Comparison of ENCODE assay signal across 8 cellular contexts in the genomic region with DNA sequence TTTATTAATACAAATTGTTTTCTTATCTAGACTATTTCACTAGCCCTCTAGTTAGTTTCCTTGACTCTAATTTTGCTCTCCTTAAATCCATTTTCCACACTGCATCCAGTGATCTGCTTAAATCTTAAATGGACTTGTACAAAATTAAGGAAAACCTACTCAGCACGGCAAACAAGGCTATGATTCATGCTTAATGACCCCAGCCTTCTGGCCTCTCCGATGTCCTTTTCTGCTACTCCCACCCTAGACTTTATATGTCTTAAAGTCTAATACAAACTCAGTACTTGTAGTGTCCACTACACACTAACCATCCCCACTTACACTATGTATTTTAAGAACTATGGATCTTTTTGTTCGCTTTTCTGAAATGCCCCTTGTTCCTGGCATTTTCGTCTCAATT. TPM values are rescaled to one million over a fixed set of nuclear protein-coding genes. Genes with fewer than 3 reads are reported as not detected.
A peak's percentile ranks its signal among the peaks of the same experiment; 100 is the strongest.
DNase-seq lines count a peak whose midpoint lies in the region; ATAC-seq and TF ChIP-seq lines count a peak whose summit lies in the region.

No MANE protein-coding gene starts in this region.

- TF ChIP-seq CTCF in PC-3 (conservative IDR thresholded peaks at IDR 0.05; ENCODE audit: low read depth, low read length) (no peak), esophagus muscularis mucosa (IDR thresholded peaks at IDR 0.05) (no peak), retinal pigment epithelial cell (conservative IDR thresholded peaks at IDR 0.05; ENCODE audit: low read depth, low read length) (no peak)

- ATAC-seq in PC-3 (no peak), HG02678 (IDR thresholded peaks at IDR 0.05; ENCODE audit: unreplicated experiment) (no peak), HG02588 (IDR thresholded peaks at IDR 0.05; ENCODE audit: unreplicated experiment) (no peak), esophagus mucosa (no peak)

- H3K4me1 ChIP-seq in ES-I3 (ENCODE audit: insufficient read depth, low read length) (no peaks in the 10 kb centered on the region; the same call in 1 of the 2 replicates), PC-3 (ENCODE audit: insufficient read depth, low read length) (peaks cover 21% of the 10 kb centered on the region), esophagus muscularis mucosa (peaks cover 24 to 63% (median 51%) of the 10 kb centered on the region in 4 donors)

- H3K27ac ChIP-seq in PC-3 (ENCODE audit: low read length) (0 out of 2 replicates have a peak overlapping the region, but pooled peaks have one; percentile 98), esophagus muscularis mucosa (replicated peaks in 1 of 4) (peak overlapping the region in 3 of 4 donors; percentile 35 to 100 (median 99))

- WGBS in esophagus muscularis mucosa: 34% methylated on average over 4 of the region's 4 CpGs

- H3K9me3 ChIP-seq in ES-I3 (ENCODE audit: control insufficient read depth, insufficient read depth, low read length) (no peaks in the 10 kb centered on the region), PC-3 (ENCODE audit: low read length) (no peaks in the 10 kb centered on the region), esophagus muscularis mucosa (no peaks in the 10 kb centered on the region)

- intact Hi-C loops in PC-3 (cut with micrococcal nuclease): no loop called here
- intact Hi-C loops in esophagus muscularis mucosa (cut with DNase I): no loop called here

- peak overlapping the region; percentile 93 for H3K4me3 ChIP-seq in PC-3 (ENCODE audit: low read length)
- peak overlapping the region; percentile 72 to 93 (median 87) for H3K4me3 ChIP-seq in esophagus muscularis mucosa
- H3K4me3 ChIP-seq in retinal pigment epithelial cell (ENCODE audit: low read length): peak overlapping the region; percentile 88

- no peak for TF ChIP-seq POLR2A in esophagus muscularis mucosa (IDR thresholded peaks at IDR 0.05; ENCODE audit: low read depth)

- H2AFZ ChIP-seq in PC-3 (ENCODE audit: low read length): no peak overlapping the region

- POLR2A ChIA-PET in PC-3 (lab: Charles Lee; ENCODE audit: unreplicated experiment): interaction anchor here (0.6 kb wide), 2 partner anchors 39 to 97 kb away, joined by 4 to 8 read pairs; no protein-coding TSS in a partner anchor

- H3K9ac ChIP-seq in ES-I3 (ENCODE audit: low read depth, low read length) (peak overlapping the region; percentile 63; the same call in 1 of the 2 replicates), PC-3 (ENCODE audit: low read length) (peak overlapping the region; percentile 98)

- no peak for TF ChIP-seq EP300 in esophagus muscularis mucosa (IDR thresholded peaks at IDR 0.05)

- H3K79me2 ChIP-seq in PC-3 (ENCODE audit: low read length): peaks cover 90% of the 10 kb centered on the region

- H3K36me3 ChIP-seq in ES-I3 (ENCODE audit: insufficient read depth, low read length) (no peaks in the 10 kb centered on the region), PC-3 (ENCODE audit: low read depth, low read length) (peaks cover 12% of the 10 kb centered on the region), esophagus muscularis mucosa (peaks cover 0 to 9% (median 0%) of the 10 kb centered on the region in 4 donors)

- no peaks in the 10 kb centered on the region for H3F3A ChIP-seq in PC-3 (ENCODE audit: low read length, unreplicated experiment)

- no peaks in the 10 kb centered on the region for H3K27me3 ChIP-seq in PC-3 (ENCODE audit: low read length)
- H3K27me3 ChIP-seq in esophagus muscularis mucosa: no peaks in the 10 kb centered on the region

- H4K20me1 ChIP-seq in PC-3 (ENCODE audit: low read length): peaks cover 46% of the 10 kb centered on the region

- H3K9me2 ChIP-seq in PC-3 (replicated peaks; ENCODE audit: low read length): no peaks in the 10 kb centered on the region

- peak; percentile 37 for DNase-seq in PC-3
- DNase-seq in esophagus muscularis mucosa (ENCODE audit: extremely low spot score): no peak
- no peak for DNase-seq in retinal pigment epithelial cell (ENCODE audit: low read depth)
- no peak for DNase-seq in anterior cingulate cortex (lab: John Stamatoyannopoulos, UW)

- CTCF ChIA-PET in PC-3 (lab: Charles Lee): no interaction called here

- BruUV-seq in PC-3 (replicated peaks; lab: Mats Ljungman, UMichigan): no TSS peak

- peak overlapping the region; percentile 97 for H3K4me2 ChIP-seq in PC-3 (ENCODE audit: low read length)

RNA-seq across cellular contexts. Expression of a gene that starts 2.2 kb away (rescaled TPM):
- 51.6 and 59.2 TPM in 2 replicates for total RNA-seq in PC-3 (2014; rRNA removed)
- 10 to 100 TPM; 45.7 to 72.6 (median 59.2) TPM for total RNA-seq in esophagus muscularis mucosa
- total RNA-seq in esophagus mucosa: 21.8 TPM

RNA-seq across cellular contexts. Expression of a gene that starts 2.5 kb away (rescaled TPM):
- total RNA-seq in PC-3 (2014; rRNA removed) (8.8 and 18.9 TPM in 2 replicates), esophagus muscularis mucosa (1 to 10 TPM; 1.4 to 4.6 (median 1.8) TPM), esophagus mucosa (4.3 TPM)
